ENCODE assay signal across 20 cellular contexts in the genomic region with DNA sequence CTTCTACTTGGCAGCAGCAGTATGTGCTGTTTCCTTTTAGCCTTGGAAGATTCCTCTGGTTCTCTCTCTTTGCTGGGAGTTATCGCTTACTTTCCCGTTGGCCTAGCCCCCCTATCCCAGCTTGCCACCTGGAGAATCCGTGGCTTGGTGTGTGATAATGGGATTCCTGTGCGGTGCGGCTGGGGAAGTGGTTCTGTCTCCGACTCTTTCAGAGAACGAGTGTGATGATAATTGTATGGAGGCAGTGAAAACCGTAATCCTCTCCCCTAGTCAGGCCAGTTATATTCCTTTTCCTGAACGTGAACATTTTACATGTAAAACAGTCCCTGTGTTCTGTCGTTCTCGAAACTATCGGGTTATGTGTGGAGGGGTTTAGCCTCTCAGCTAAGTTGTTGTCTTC.
DNase-seq lines count a peak whose midpoint lies in the region; ATAC-seq, FAIRE-seq and TF ChIP-seq lines count a peak whose summit lies in the region.
"Had no signal": no experiment of that assay in that cellular context is flagged by ENCODE, and none has a peak within 500 bp of the region (broad histone marks: within the 10 kb centered on the region; RNA-seq: fewer than 3 reads in every experiment).

No MANE protein-coding gene starts in this region.

- CTCF ChIA-PET in HEK293T (lab: Yijun Ruan, JAX) = no interaction called here

- no peak overlapping the region; the same call in 1 of the 2 replicates for H3K14ac ChIP-seq in H9 (ENCODE audit: insufficient read depth, low read length)

- no peak overlapping the region for H2BK12ac ChIP-seq in H9 (ENCODE audit: insufficient read length, low read depth, low read length)

- H3K4me3 Mint-ChIP-seq in H9 (peak overlapping the region in 1 of 2 experiments; percentile 66; a peak in 4 of 5 replicates), astrocyte (ENCODE audit: unreplicated experiment) (peak overlapping the region; percentile 54)
- H3K4me3 Mint-ChIP-seq: B cell had no signal

- H2BK20ac ChIP-seq in H9 (ENCODE audit: low read depth, low read length, poor library complexity, severe bottlenecking) = no peak overlapping the region

- H3K9me3 Mint-ChIP-seq in H9 (no peaks in the 10 kb centered on the region; a peak in 1 of 5 replicates), astrocyte (ENCODE audit: unreplicated experiment) (no peaks in the 10 kb centered on the region)
- H3K9me3 Mint-ChIP-seq: activated naive CD4-positive, alpha-beta T cell treated with anti-CD3 and anti-CD28 coated beads, Interleukin-2, amount 50 U/mL, for 72 hours had no signal

- no peak overlapping the region for H3K4ac ChIP-seq in H9 (ENCODE audit: low read depth, low read length)

- H3K27me3 ChIP-seq in H9 (ENCODE audit: insufficient read depth, low read length) (no peaks in the 10 kb centered on the region), astrocyte (ENCODE audit: insufficient read depth, low read length) (no peaks in the 10 kb centered on the region)

- no peak for ATAC-seq in left cardiac atrium
- ATAC-seq in HG03196 (IDR thresholded peaks at IDR 0.05; ENCODE audit: unreplicated experiment) = no peak
- ATAC-seq: activated CD4-positive, CD25-positive, alpha-beta regulatory T cell treated with anti-CD3 and anti-CD28 coated beads, Interleukin-2, amount 50 U/mL, for 24 hours; activated naive CD4-positive, alpha-beta T cell treated with anti-CD3 and anti-CD28 coated beads, Interleukin-2, amount 50 U/mL, for 72 hours had no signal

- peaks cover 0 to 3% (median 2%) of the 10 kb centered on the region in 3 experiments; a peak in 3 of 7 replicates for H3K36me3 Mint-ChIP-seq in H9 (ENCODE audit: insufficient read depth in 1 of 3, low read depth in 3 of 3)
- peaks cover 7% of the 10 kb centered on the region for H3K36me3 Mint-ChIP-seq in astrocyte (ENCODE audit: low read depth, unreplicated experiment)
- H3K36me3 Mint-ChIP-seq: activated naive CD4-positive, alpha-beta T cell treated with anti-CD3 and anti-CD28 coated beads, Interleukin-2, amount 50 U/mL, for 72 hours had no signal

- H3K18ac ChIP-seq in H9 (ENCODE audit: insufficient read length, low read depth, low read length) = no peak overlapping the region

- H4K5ac ChIP-seq in H9 (ENCODE audit: insufficient read length, low read depth, low read length) = no peak overlapping the region

- H3K9me3 ChIP-seq in H9 (ENCODE audit: control insufficient read depth, low read depth, low read length) = no peaks in the 10 kb centered on the region
- no peaks in the 10 kb centered on the region for H3K9me3 ChIP-seq in astrocyte (ENCODE audit: insufficient read depth, low read depth, low read length)
- H3K9me3 ChIP-seq in mesodermal cell (ENCODE audit: control insufficient read depth, low read length) = no peaks in the 10 kb centered on the region

- H3K4me1 Mint-ChIP-seq in H9 (peaks cover 48 to 49% of the 10 kb centered on the region in 2 experiments), astrocyte (ENCODE audit: low read depth, unreplicated experiment) (peaks cover 44% of the 10 kb centered on the region)
- H3K4me1 Mint-ChIP-seq: B cell had no signal

- no peak overlapping the region for H2AFZ ChIP-seq in H9 (ENCODE audit: low read length)
- H2AFZ ChIP-seq in astrocyte (ENCODE audit: low read depth, low read length) = peak overlapping the region; percentile 18

- peak overlapping the region; percentile 51 to 88 (median 87) for H3K27ac Mint-ChIP-seq in H9
- H3K27ac Mint-ChIP-seq in astrocyte (ENCODE audit: unreplicated experiment) = peak overlapping the region; percentile 14
- H3K27ac Mint-ChIP-seq: activated naive CD4-positive, alpha-beta T cell treated with anti-CD3 and anti-CD28 coated beads, Interleukin-2, amount 50 U/mL, for 72 hours; B cell had no signal

- H4K91ac ChIP-seq in H9 (ENCODE audit: insufficient read length, low read depth, low read length) = no peak overlapping the region

- no peak overlapping the region for H3K23ac ChIP-seq in H9 (ENCODE audit: insufficient read length, low read depth, low read length)

- H3K27ac ChIP-seq in H9 (ENCODE audit: insufficient read length, low read depth, low read length) (peak overlapping the region; percentile 62), astrocyte (ENCODE audit: low read depth, low read length) (peak overlapping the region; percentile 32), mesodermal cell (ENCODE audit: low read depth, low read length, severe bottlenecking) (peak overlapping the region; percentile 45)
- H3K27ac ChIP-seq: coronary artery, HL-60 had no signal

- H4K20me1 ChIP-seq in H9 (ENCODE audit: control insufficient read depth, insufficient read depth, insufficient read length) = no peaks in the 10 kb centered on the region
- peaks cover 3% of the 10 kb centered on the region for H4K20me1 ChIP-seq in astrocyte (ENCODE audit: insufficient read depth, low read length)

- no peaks in the 10 kb centered on the region for H3K79me2 ChIP-seq in H9 (ENCODE audit: insufficient read depth, low read length)
- no peaks in the 10 kb centered on the region for H3K79me2 ChIP-seq in astrocyte (ENCODE audit: insufficient read depth, low read length)

- intact Hi-C loops in left cardiac atrium (cut with DNase I) = no loop called here

- no peak overlapping the region for H3K4me3 ChIP-seq in astrocyte (ENCODE audit: insufficient read depth, low read depth, low read length)
- H3K4me3 ChIP-seq in mesodermal cell (ENCODE audit: extremely low read depth, insufficient read depth, low read length, poor library complexity, severe bottlenecking) = peak overlapping the region; percentile 5
- H3K4me3 ChIP-seq: coronary artery had no signal

- WGBS in H9 (ENCODE audit: extremely low coverage, insufficient read length, low lambda C conversion rate) = no CpG with 5 or more reads among the region's 12 CpGs
- WGBS in mesodermal cell (ENCODE audit: insufficient coverage in 2 of 2), 2 experiments = 43 to 69% methylated on average over 3 to 6 of the region's 12 CpGs

- no peak for FAIRE-seq in astrocyte (lab: Jason Lieb, UNC)
- peak; percentile 85 for FAIRE-seq in urothelium cell line (lab: Jason Lieb, UNC)
- FAIRE-seq: GM18507 had no signal

- no peak for TF ChIP-seq CTCF in H9 (conservative IDR thresholded peaks at IDR 0.05)
- no peak for TF ChIP-seq CTCF in astrocyte (IDR thresholded peaks at IDR 0.05; ENCODE audit: insufficient read depth, low read depth, low read length)

- H3K56ac ChIP-seq in H9 (ENCODE audit: insufficient read length, low read depth, low read length) = no peak overlapping the region

- no peak overlapping the region for H2BK120ac ChIP-seq in H9 (ENCODE audit: low read depth, low read length, poor library complexity, severe bottlenecking)

- H3K23me2 ChIP-seq in H9 (ENCODE audit: insufficient read length, low read depth, low read length, poor library complexity, severe bottlenecking) = no peaks in the 10 kb centered on the region

- POLR2A ChIA-PET in HEK293T (lab: Yijun Ruan, JAX) = no interaction called here

- H3K36me3 ChIP-seq in astrocyte (ENCODE audit: insufficient read depth, low read length) (no peaks in the 10 kb centered on the region), mesodermal cell (ENCODE audit: control insufficient read depth, insufficient read depth, low read length) (no peaks in the 10 kb centered on the region)

- no peak overlapping the region for H3T11ph ChIP-seq in H9 (ENCODE audit: low read length)

- peak overlapping the region; percentile 38 for H3K4me2 ChIP-seq in H9 (ENCODE audit: insufficient read depth, insufficient read length, low read length)
- peak overlapping the region; percentile 76 for H3K4me2 ChIP-seq in astrocyte (ENCODE audit: low read length)

- no peak overlapping the region for H2AK5ac ChIP-seq in H9 (ENCODE audit: insufficient read length, low read length)

- H2BK15ac ChIP-seq in H9 (ENCODE audit: low read depth, low read length) = no peak overlapping the region

- H3K79me1 ChIP-seq in H9 (ENCODE audit: insufficient read depth, low read depth, low read length, poor library complexity, severe bottlenecking) = no peaks in the 10 kb centered on the region

- H2BK5ac ChIP-seq in H9 (ENCODE audit: insufficient read length, low read length) = no peak overlapping the region

- no peaks in the 10 kb centered on the region for H3K27me3 Mint-ChIP-seq in H9 (ENCODE audit: low read depth)
- no peaks in the 10 kb centered on the region for H3K27me3 Mint-ChIP-seq in astrocyte (ENCODE audit: low read depth, unreplicated experiment)

- no peak overlapping the region for H4K8ac ChIP-seq in H9 (replicated peaks; ENCODE audit: insufficient read length, low read depth, low read length)

- H3K9ac ChIP-seq in H9 (ENCODE audit: extremely low read depth, insufficient read length, low read length) (peak overlapping the region; percentile 0), astrocyte (ENCODE audit: low read length) (peak overlapping the region; percentile 47)

- DNase-seq in H9 (no peak), astrocyte (ENCODE audit: low read depth) (no peak), urothelium cell line (ENCODE audit: low spot score) (no peak), left cardiac atrium (no peak), HEK293T (ENCODE audit: extremely low spot score) (no peak)
- DNase-seq: activated CD8-positive, alpha-beta memory T cell treated with anti-CD3 and anti-CD28 coated beads for 24 hours; hypothalamus; KG1; MV-4-11; NCI-H187 treated with DMSO at 0.1 percent for 48 hours; NCI-H345; T-helper 9 cell had no signal

- H3K4me1 ChIP-seq in H9 (ENCODE audit: insufficient read depth, low read length) = peaks cover 12% of the 10 kb centered on the region
- peaks cover 25% of the 10 kb centered on the region for H3K4me1 ChIP-seq in astrocyte (ENCODE audit: insufficient read depth, low read length)
- peaks cover 41% of the 10 kb centered on the region for H3K4me1 ChIP-seq in mesodermal cell (ENCODE audit: control insufficient read depth, insufficient read depth, low read length, poor library complexity, severe bottlenecking)

TF ChIP-seq in HEK293T, 16 proteins besides CTCF, POLR2A, EP300 and RAD21:
- no peak for TF ChIP-seq TARDBP (IDR thresholded peaks at IDR 0.05)
- no peak for TF ChIP-seq FOXK2 (IDR thresholded peaks at IDR 0.05)
- no peak for TF ChIP-seq FOXA1 (IDR thresholded peaks at IDR 0.05)
- no peak for TF ChIP-seq SP1 (IDR thresholded peaks at IDR 0.05)
- TF ChIP-seq ZNF384 (IDR thresholded peaks at IDR 0.05) = no peak
- TF ChIP-seq CTBP1 (IDR thresholded peaks at IDR 0.05; ENCODE audit: borderline replicate concordance) = no peak
- TF ChIP-seq BHLHE40 (IDR thresholded peaks at IDR 0.05; ENCODE audit: borderline replicate concordance) = no peak
- TF ChIP-seq FOXM1 (IDR thresholded peaks at IDR 0.05; ENCODE audit: borderline replicate concordance) = no peak
- TF ChIP-seq NFRKB (IDR thresholded peaks at IDR 0.05) = no peak
- no peak for TF ChIP-seq LEF1 (IDR thresholded peaks at IDR 0.05; ENCODE audit: borderline replicate concordance)
- no peak for TF ChIP-seq SUZ12 (IDR thresholded peaks at IDR 0.05)
- TF ChIP-seq ARNT (IDR thresholded peaks at IDR 0.05) = no peak
- no peak for TF ChIP-seq HDGF (IDR thresholded peaks at IDR 0.05; ENCODE audit: borderline replicate concordance)
